Comparison of ENCODE assay signal across 6 cellular contexts in the genomic region with DNA sequence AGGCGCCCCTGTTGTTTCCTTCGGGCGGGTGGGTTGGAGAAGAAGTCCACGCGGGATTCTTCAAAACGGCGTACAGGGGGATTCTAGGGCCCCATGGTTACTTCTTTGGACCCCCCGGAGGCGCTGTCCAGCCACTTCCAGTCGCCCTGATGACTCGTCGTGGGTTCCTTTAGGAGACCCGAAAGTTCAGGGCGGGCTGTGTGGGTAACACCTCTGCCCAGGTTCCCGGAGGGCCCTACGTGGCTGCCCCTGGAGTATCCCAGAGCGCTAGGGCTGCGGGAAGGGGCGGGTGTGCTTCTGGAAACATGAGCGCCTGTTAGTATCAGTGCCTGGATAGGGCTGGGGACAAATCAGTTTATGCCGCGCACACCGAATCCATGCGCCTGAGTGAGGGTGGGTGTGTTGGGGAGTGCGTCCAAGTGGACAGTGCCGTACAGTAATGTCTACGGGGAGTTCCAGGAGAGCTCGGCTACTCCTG. TPM values are rescaled to one million over a fixed set of nuclear protein-coding genes. Genes with fewer than 3 reads are reported as not detected.
DNase-seq lines count a peak whose midpoint lies in the region; ATAC-seq and TF ChIP-seq lines count a peak whose summit lies in the region.

No MANE protein-coding gene starts in this region.

- TF ChIP-seq CTCF in Calu3 (IDR thresholded peaks at IDR 0.05; ENCODE audit: unreplicated experiment), result no peak
- no peak for TF ChIP-seq CTCF in parathyroid adenoma (IDR thresholded peaks at IDR 0.05)

- peak overlapping the region; percentile 76 for H3K4me2 ChIP-seq in parathyroid adenoma (ENCODE audit: low read length)

- H3K4me1 Mint-ChIP-seq in Calu3 (ENCODE audit: low read depth, unreplicated experiment), result peaks cover 8% of the 10 kb centered on the region
- H3K4me1 Mint-ChIP-seq in central memory CD8-positive, alpha-beta T cell, result peaks cover 19% of the 10 kb centered on the region

- H3K27me3 ChIP-seq in parathyroid adenoma (ENCODE audit: control insufficient read depth, insufficient read depth, low read length), result no peaks in the 10 kb centered on the region

- H3K27ac ChIP-seq in parathyroid adenoma, result peak overlapping the region; percentile 63

- H3K4me3 ChIP-seq in parathyroid adenoma (ENCODE audit: low read depth, low read length), result peak overlapping the region; percentile 40

- peaks cover 12% of the 10 kb centered on the region for H3K36me3 Mint-ChIP-seq in Calu3 (ENCODE audit: insufficient read depth, unreplicated experiment)
- peaks cover 31% of the 10 kb centered on the region for H3K36me3 Mint-ChIP-seq in central memory CD8-positive, alpha-beta T cell (ENCODE audit: insufficient read depth)

- peaks cover 32% of the 10 kb centered on the region for H3K27me3 Mint-ChIP-seq in Calu3 (ENCODE audit: unreplicated experiment)
- no peaks in the 10 kb centered on the region for H3K27me3 Mint-ChIP-seq in central memory CD8-positive, alpha-beta T cell

- peak overlapping the region; percentile 60 for H3K4me3 Mint-ChIP-seq in Calu3 (ENCODE audit: low read depth, unreplicated experiment)
- peak overlapping the region; percentile 74 for H3K4me3 Mint-ChIP-seq in central memory CD8-positive, alpha-beta T cell

- no TSS peak for BruUV-seq in Calu3 (replicated peaks; lab: Mats Ljungman, UMichigan)

- no peaks in the 10 kb centered on the region for H3K9me3 Mint-ChIP-seq in Calu3 (ENCODE audit: low read depth, unreplicated experiment)
- H3K9me3 Mint-ChIP-seq in central memory CD8-positive, alpha-beta T cell, result no peaks in the 10 kb centered on the region

- H2AFZ ChIP-seq in parathyroid adenoma, result peak overlapping the region; percentile 76

- CTCF ChIA-PET in Calu3 (lab: Charles Lee), result interaction anchor here (0.6 to 2.6 kb wide), 6 partner anchors 39 to 307 kb away, joined by 3 to 22 read pairs (median 3); no protein-coding TSS in a partner anchor

- no peaks in the 10 kb centered on the region for H3K79me2 ChIP-seq in parathyroid adenoma

- H3K4me1 ChIP-seq in parathyroid adenoma, result peaks cover 10% of the 10 kb centered on the region

- H3K27ac Mint-ChIP-seq in Calu3 (ENCODE audit: unreplicated experiment), result no peak overlapping the region
- peak overlapping the region; percentile 78 for H3K27ac Mint-ChIP-seq in central memory CD8-positive, alpha-beta T cell (ENCODE audit: low read depth)

- DNase-seq in Calu3 (no peak), NCI-H1694 (lab: John Stamatoyannopoulos, UW) (peak; percentile 27), GOT3 (lab: John Stamatoyannopoulos, UW) (no peak)
- peak in 1 of 2 donors; percentile 44 for DNase-seq in central memory CD8-positive, alpha-beta T cell (ENCODE audit: low spot score in 2 of 2)

- no peaks in the 10 kb centered on the region for H3K9me3 ChIP-seq in parathyroid adenoma (ENCODE audit: control insufficient read depth, low read length)

- H3K9ac ChIP-seq in parathyroid adenoma, result no peak overlapping the region

- intact Hi-C loops in Calu3 (cut with micrococcal nuclease; ENCODE audit: unreplicated experiment), result no loop called here

- ATAC-seq in central memory CD8-positive, alpha-beta T cell (replicated peaks; ENCODE audit: extremely low read depth, poor library complexity, severe bottlenecking), result peak; percentile 14
- ATAC-seq in GM21390 (IDR thresholded peaks at IDR 0.05; ENCODE audit: unreplicated experiment), result no peak

- H3K36me3 ChIP-seq in parathyroid adenoma (ENCODE audit: control insufficient read depth, insufficient read depth, low read length), result no peaks in the 10 kb centered on the region

RNA-seq across cellular contexts. Expression of gene HIC1, which starts 0.6 kb away (rescaled TPM):
- 0.61 and 1.2 TPM in 2 replicates for total RNA-seq in Calu3 (2022)

RNA-seq across cellular contexts. Expression of gene OVCA2, which starts 12.5 kb away (rescaled TPM):
- total RNA-seq in Calu3 (2022), result 21.0 and 22.1 TPM in 2 replicates

RNA-seq across cellular contexts. Expression of gene DPH1, which starts 24.3 kb away (rescaled TPM):
- 24.7 and 29.7 TPM in 2 replicates for total RNA-seq in Calu3 (2022)

RNA-seq across cellular contexts. Expression of gene RTN4RL1, which starts 29.2 kb away (rescaled TPM):
- total RNA-seq in Calu3 (2022), result not detected in 2 replicates
